In the genomic region with DNA sequence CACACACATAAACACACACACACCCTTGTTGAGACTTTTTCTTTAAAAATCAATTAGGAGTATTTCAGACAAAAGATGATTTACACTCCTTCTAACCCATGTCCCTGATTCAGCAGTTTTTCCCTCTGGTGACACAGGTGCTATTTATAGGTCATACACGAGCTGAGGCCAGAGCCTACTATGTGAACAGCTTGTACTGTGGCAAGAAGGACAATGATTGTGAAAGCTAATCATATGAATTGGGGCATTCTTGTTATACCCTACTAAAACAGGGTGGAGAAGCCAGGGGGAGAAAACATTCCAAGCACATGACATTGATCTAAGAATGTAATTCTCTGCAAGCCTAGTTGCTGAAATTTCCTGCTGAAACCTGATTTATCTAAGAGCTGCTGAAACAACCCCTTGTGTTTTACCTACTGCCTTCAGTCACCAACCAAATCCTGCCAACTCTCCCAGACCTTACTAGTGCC, we compare ENCODE assay signal across 11 cellular contexts.
DNase-seq lines count a peak whose midpoint lies in the region; ATAC-seq and TF ChIP-seq lines count a peak whose summit lies in the region.
"Had no signal": no experiment of that assay in that cellular context is flagged by ENCODE, and none has a peak within 500 bp of the region (broad histone marks: within the 10 kb centered on the region; RNA-seq: fewer than 3 reads in every experiment).

No MANE protein-coding gene starts in this region.

- no peaks in the 10 kb centered on the region for H3K36me3 Mint-ChIP-seq in neural progenitor cell

- no peak overlapping the region for H3K4me3 Mint-ChIP-seq in neural progenitor cell
- H3K4me3 Mint-ChIP-seq: stimulated activated naive CD8-positive, alpha-beta T cell treated with anti-CD3 and anti-CD28 coated beads, Interleukin-15, amount 100 ng/mL, for 72 hours had no signal

- H3K4me2 ChIP-seq in neural progenitor cell, result no peak overlapping the region

- ATAC-seq in HG03025 (IDR thresholded peaks at IDR 0.05; ENCODE audit: low FRiP score, unreplicated experiment), result no peak
- ATAC-seq: stimulated activated naive CD8-positive, alpha-beta T cell treated with anti-CD3 and anti-CD28 coated beads, Interleukin-15, amount 100 ng/mL, for 72 hours had no signal

- H3K9me3 Mint-ChIP-seq in neural progenitor cell, result no peaks in the 10 kb centered on the region

- peaks cover 4% of the 10 kb centered on the region for H3K27me3 Mint-ChIP-seq in neural progenitor cell (ENCODE audit: insufficient read depth, low read depth)
- H3K27me3 Mint-ChIP-seq: stimulated activated naive CD8-positive, alpha-beta T cell treated with anti-CD3 and anti-CD28 coated beads, Interleukin-15, amount 100 ng/mL, for 72 hours had no signal

- DNase-seq in AG10803 (ENCODE audit: low read depth) (peak; percentile 86), RPMI7951 (ENCODE audit: low read depth) (peak; percentile 46), fibroblast of the conjunctiva (ENCODE audit: low read depth) (peak; percentile 14), neural progenitor cell (ENCODE audit: low spot score) (no peak), SW 1271 (lab: John Stamatoyannopoulos, UW) (no peak), D341Med (ENCODE audit: low spot score) (no peak), KG1 (lab: John Stamatoyannopoulos, UW) (no peak)
- DNase-seq: effector CD8-positive, alpha-beta T cell; stimulated activated naive CD8-positive, alpha-beta T cell treated with anti-CD3 and anti-CD28 coated beads, Interleukin-15, amount 100 ng/mL, for 72 hours had no signal

- no peaks in the 10 kb centered on the region for H4K20me1 ChIP-seq in neural progenitor cell (ENCODE audit: low read depth)

- H3K27me3 ChIP-seq in neural progenitor cell, result no peaks in the 10 kb centered on the region

- H3K4me1 Mint-ChIP-seq in neural progenitor cell, result no peaks in the 10 kb centered on the region
- H3K4me1 Mint-ChIP-seq: stimulated activated naive CD8-positive, alpha-beta T cell treated with anti-CD3 and anti-CD28 coated beads, Interleukin-15, amount 100 ng/mL, for 72 hours had no signal

- H3K79me2 ChIP-seq in neural progenitor cell (ENCODE audit: low read depth), result no peaks in the 10 kb centered on the region

- no peaks in the 10 kb centered on the region for H3K36me3 ChIP-seq in neural progenitor cell

- no peaks in the 10 kb centered on the region for H3K4me1 ChIP-seq in neural progenitor cell

- H3K4me3 ChIP-seq in AG10803 (ENCODE audit: low read length), result no peak overlapping the region
- no peak overlapping the region for H3K4me3 ChIP-seq in neural progenitor cell

- H2AFZ ChIP-seq in neural progenitor cell (replicated peaks), result peak overlapping the region; percentile 53

- no peak for TF ChIP-seq CTCF in AG10803 (conservative IDR thresholded peaks at IDR 0.05; ENCODE audit: low read length)
- TF ChIP-seq CTCF in neural progenitor cell (IDR thresholded peaks at IDR 0.05), result no peak

- H3F3A ChIP-seq in neural progenitor cell (ENCODE audit: low read depth), result no peaks in the 10 kb centered on the region

- H3K9ac ChIP-seq in neural progenitor cell, result no peak overlapping the region

- H3K27ac ChIP-seq in neural progenitor cell, result no peak overlapping the region
- H3K27ac ChIP-seq: C4-2B had no signal

- no peaks in the 10 kb centered on the region for H3K9me3 ChIP-seq in neural progenitor cell (ENCODE audit: low read depth)

- H3K27ac Mint-ChIP-seq in neural progenitor cell, result no peak overlapping the region
- H3K27ac Mint-ChIP-seq: stimulated activated naive CD8-positive, alpha-beta T cell treated with anti-CD3 and anti-CD28 coated beads, Interleukin-15, amount 100 ng/mL, for 72 hours had no signal

Comparison
In these comparisons a context has a peak if more than half of its experiments do, and no peak if none do; other contexts are left out.
1. DNase-seq: peak in AG10803 (single experiment), RPMI7951 (single experiment) and fibroblast of the conjunctiva (single experiment); none in neural progenitor cell (single experiment), SW 1271 (0 of 2), D341Med (single experiment) and KG1 (single experiment).